Comparison of ENCODE assay signal across 9 cellular contexts in the genomic region with DNA sequence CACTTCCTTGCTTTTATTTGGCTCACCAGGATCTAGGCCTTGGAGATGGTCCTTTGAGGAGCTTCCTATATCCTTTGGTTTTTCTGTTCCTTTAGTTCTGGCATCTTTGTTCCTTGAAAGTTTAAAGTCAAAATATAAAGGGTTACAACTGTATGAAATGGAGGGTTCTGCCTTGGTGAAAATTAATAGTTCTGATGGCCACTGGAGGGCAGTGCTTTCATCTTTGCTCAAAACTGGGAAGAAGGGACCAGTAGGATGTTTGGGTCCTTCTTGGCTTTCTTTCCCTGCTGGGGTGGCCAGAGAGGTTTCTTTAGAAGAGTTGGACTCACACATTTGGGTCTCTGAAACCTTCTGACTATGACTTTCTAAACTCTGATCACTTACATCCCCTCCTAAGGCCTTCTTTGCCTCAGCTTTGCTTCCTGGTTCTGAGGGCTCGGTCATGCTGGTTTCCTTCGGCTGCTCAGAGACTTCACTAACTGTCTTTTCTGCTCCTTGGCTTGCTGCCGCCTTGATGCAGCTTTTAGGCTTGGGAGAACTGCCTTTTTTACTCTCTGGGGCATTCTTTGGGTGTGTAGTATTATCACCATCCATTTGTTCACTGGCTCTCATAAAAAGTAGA.
DNase-seq lines count a peak whose midpoint lies in the region; ATAC-seq and TF ChIP-seq lines count a peak whose summit lies in the region.
"Had no signal": no experiment of that assay in that cellular context is flagged by ENCODE, and none has a peak within 500 bp of the region (broad histone marks: within the 10 kb centered on the region; RNA-seq: fewer than 3 reads in every experiment).

No MANE protein-coding gene starts in this region.

- TF ChIP-seq CTCF in fibroblast of mammary gland (conservative IDR thresholded peaks at IDR 0.05; ENCODE audit: control insufficient read depth, insufficient read depth, low read depth, low read length): peak; percentile 53

- H3K36me3 Mint-ChIP-seq in stimulated activated effector memory CD8-positive, alpha-beta T cell treated with anti-CD3 and anti-CD28 coated beads, Interleukin-12 subunit alpha, Interleukin-12 subunit beta, amount 100 ng/mL, for 72 hours: peaks cover 92% of the 10 kb centered on the region

- H3K4me3 ChIP-seq in fibroblast of mammary gland (ENCODE audit: control insufficient read depth, low read depth, low read length): no peak overlapping the region

- no peak for ATAC-seq in stimulated activated effector memory CD8-positive, alpha-beta T cell treated with anti-CD3 and anti-CD28 coated beads, Interleukin-12 subunit alpha, Interleukin-12 subunit beta, amount 100 ng/mL, for 72 hours
- no peak for ATAC-seq in stimulated activated naive CD8-positive, alpha-beta T cell treated with anti-CD3 and anti-CD28 coated beads, Interleukin-15, amount 100 ng/mL, for 72 hours

- H3K4me1 Mint-ChIP-seq in stimulated activated effector memory CD8-positive, alpha-beta T cell treated with anti-CD3 and anti-CD28 coated beads, Interleukin-12 subunit alpha, Interleukin-12 subunit beta, amount 100 ng/mL, for 72 hours: peaks cover 20% of the 10 kb centered on the region
- H3K4me1 Mint-ChIP-seq in stimulated activated naive CD8-positive, alpha-beta T cell treated with anti-CD3 and anti-CD28 coated beads, Interleukin-15, amount 100 ng/mL, for 72 hours: no peaks in the 10 kb centered on the region
- H3K4me1 Mint-ChIP-seq: activated naive CD4-positive, alpha-beta T cell treated with anti-CD3 and anti-CD28 coated beads, Interleukin-2, amount 50 U/mL, for 24 hours had no signal

- DNase-seq in SIG-M5 treated with dmso at 0.1 percent for 504 hours (lab: John Stamatoyannopoulos, UW; ENCODE audit: unreplicated experiment) (peak; percentile 33), SIG-M5 (lab: John Stamatoyannopoulos, UW) (no peak), OCI-M1 (lab: John Stamatoyannopoulos, UW) (peak; percentile 42), fibroblast of mammary gland (ENCODE audit: low read depth) (peak; percentile 36), NCI-H187 treated with DMSO at 0.1 percent for 48 hours (lab: John Stamatoyannopoulos, UW) (no peak)
- DNase-seq in stimulated activated effector memory CD8-positive, alpha-beta T cell treated with anti-CD3 and anti-CD28 coated beads, Interleukin-12 subunit alpha, Interleukin-12 subunit beta, amount 100 ng/mL, for 72 hours (ENCODE audit: low spot score in 2 of 2): no peak
- DNase-seq in stimulated activated CD4-positive, alpha-beta T cell treated with anti-CD3 and anti-CD28 coated beads, Interleukin-2, amount 100 ng/mL, for 48 hours: no peak
- no peak for DNase-seq in stimulated activated naive CD8-positive, alpha-beta T cell treated with anti-CD3 and anti-CD28 coated beads, Interleukin-15, amount 100 ng/mL, for 72 hours

- H3K27me3 Mint-ChIP-seq in stimulated activated naive CD8-positive, alpha-beta T cell treated with anti-CD3 and anti-CD28 coated beads, Interleukin-15, amount 100 ng/mL, for 72 hours: no peaks in the 10 kb centered on the region
- H3K27me3 Mint-ChIP-seq: activated naive CD4-positive, alpha-beta T cell treated with anti-CD3 and anti-CD28 coated beads, Interleukin-2, amount 50 U/mL, for 24 hours had no signal

- no peak overlapping the region for H3K4me3 Mint-ChIP-seq in stimulated activated effector memory CD8-positive, alpha-beta T cell treated with anti-CD3 and anti-CD28 coated beads, Interleukin-12 subunit alpha, Interleukin-12 subunit beta, amount 100 ng/mL, for 72 hours
- no peak overlapping the region for H3K4me3 Mint-ChIP-seq in stimulated activated naive CD8-positive, alpha-beta T cell treated with anti-CD3 and anti-CD28 coated beads, Interleukin-15, amount 100 ng/mL, for 72 hours
- H3K4me3 Mint-ChIP-seq: activated naive CD4-positive, alpha-beta T cell treated with anti-CD3 and anti-CD28 coated beads, Interleukin-2, amount 50 U/mL, for 24 hours had no signal

- H3K27ac Mint-ChIP-seq in stimulated activated effector memory CD8-positive, alpha-beta T cell treated with anti-CD3 and anti-CD28 coated beads, Interleukin-12 subunit alpha, Interleukin-12 subunit beta, amount 100 ng/mL, for 72 hours: peak overlapping the region; percentile 82
- H3K27ac Mint-ChIP-seq in stimulated activated naive CD8-positive, alpha-beta T cell treated with anti-CD3 and anti-CD28 coated beads, Interleukin-15, amount 100 ng/mL, for 72 hours: peak overlapping the region in 1 of 2 donors; percentile 52

- H3K9me3 Mint-ChIP-seq in stimulated activated effector memory CD8-positive, alpha-beta T cell treated with anti-CD3 and anti-CD28 coated beads, Interleukin-12 subunit alpha, Interleukin-12 subunit beta, amount 100 ng/mL, for 72 hours: no peaks in the 10 kb centered on the region
- no peaks in the 10 kb centered on the region for H3K9me3 Mint-ChIP-seq in stimulated activated naive CD8-positive, alpha-beta T cell treated with anti-CD3 and anti-CD28 coated beads, Interleukin-15, amount 100 ng/mL, for 72 hours
- H3K9me3 Mint-ChIP-seq: activated naive CD4-positive, alpha-beta T cell treated with anti-CD3 and anti-CD28 coated beads, Interleukin-2, amount 50 U/mL, for 24 hours had no signal

Comparison
In these comparisons a context has a peak if more than half of its experiments do, and no peak if none do; other contexts are left out.
1. DNase-seq: peak in SIG-M5 treated with dmso at 0.1 percent for 504 hours (single experiment), OCI-M1 (single experiment) and fibroblast of mammary gland (single experiment); none in SIG-M5 (single experiment), stimulated activated effector memory CD8-positive, alpha-beta T cell treated with anti-CD3 and anti-CD28 coated beads, Interleukin-12 subunit alpha, Interleukin-12 subunit beta, amount 100 ng/mL, for 72 hours (0 of 2), stimulated activated CD4-positive, alpha-beta T cell treated with anti-CD3 and anti-CD28 coated beads, Interleukin-2, amount 100 ng/mL, for 48 hours (0 of 2), NCI-H187 treated with DMSO at 0.1 percent for 48 hours (single experiment) and stimulated activated naive CD8-positive, alpha-beta T cell treated with anti-CD3 and anti-CD28 coated beads, Interleukin-15, amount 100 ng/mL, for 72 hours (0 of 2).